Comparison of ENCODE assay signal across 20 cellular contexts in genomic region chr12:121568503-121568902, GRCh38. TPM values are rescaled to one million over a fixed set of nuclear protein-coding genes. Genes with fewer than 3 reads are reported as not detected.
DNase-seq lines count a peak whose midpoint lies in the region; ATAC-seq and TF ChIP-seq lines count a peak whose summit lies in the region.
"Had no signal": no experiment of that assay in that cellular context is flagged by ENCODE, and none has a peak within 500 bp of the region (broad histone marks: within the 10 kb centered on the region; RNA-seq: fewer than 3 reads in every experiment).

No MANE protein-coding gene starts in this region.

- H3K9me3 ChIP-seq in GM23248 (ENCODE audit: low read depth) (no peaks in the 10 kb centered on the region), OCI-LY7 (ENCODE audit: low read length) (no peaks in the 10 kb centered on the region), lower lobe of right lung (no peaks in the 10 kb centered on the region), gastrocnemius medialis (no peaks in the 10 kb centered on the region)
- H3K9me3 ChIP-seq: breast epithelium, upper lobe of left lung had no signal

- WGBS in GM23248 (ENCODE audit: low coverage in 1 of 2, low lambda C conversion rate in 2 of 2, missing lambda C conversion rate in 2 of 2), 2 experiments, result 66 to 68% methylated on average over 7 of the region's 7 CpGs

- no peak overlapping the region for H3K9ac ChIP-seq in GM23248
- H3K9ac ChIP-seq: parathyroid adenoma had no signal

- H4K20me1 ChIP-seq in GM23248 (ENCODE audit: insufficient read depth) (no peaks in the 10 kb centered on the region), OCI-LY7 (ENCODE audit: insufficient read depth, low read length) (no peaks in the 10 kb centered on the region)

- H3K27me3 ChIP-seq in GM23248 (replicated peaks; ENCODE audit: insufficient read depth) (no peaks in the 10 kb centered on the region), lower lobe of right lung (ENCODE audit: low read depth) (no peaks in the 10 kb centered on the region), gastrocnemius medialis (no peaks in the 10 kb centered on the region)
- H3K27me3 ChIP-seq: breast epithelium, foreskin keratinocyte, upper lobe of left lung had no signal

- no peak for TF ChIP-seq POLR2A in gastrocnemius medialis (IDR thresholded peaks at IDR 0.05)

- DNase-seq in GM23248 (no peak), OCI-LY7 (ENCODE audit: low spot score) (peak; percentile 51), lower lobe of right lung (no peak), gastrocnemius medialis (no peak), Calu3 (no peak)
- DNase-seq in stimulated activated CD4-positive, alpha-beta T cell treated with anti-CD3 and anti-CD28 coated beads, Interleukin-4, amount 100 ng/mL, for 4 hours, result no peak
- DNase-seq: activated CD8-positive, alpha-beta memory T cell treated with anti-CD3 and anti-CD28 coated beads, Interleukin-2, amount 50 U/mL, for 48 hours; foreskin keratinocyte; hippocampal formation; NCI-H1417 treated with DMSO at 0.1 percent for 48 hours; NCI-H524 treated with DMSO at 0.1 percent for 48 hours; SHP77; stimulated activated CD4-positive, alpha-beta T cell treated with anti-CD3 and anti-CD28 coated beads, Interleukin-2, amount 100 ng/mL, for 48 hours; upper lobe of left lung had no signal

- no peak overlapping the region for H3K27ac Mint-ChIP-seq in Calu3 (ENCODE audit: unreplicated experiment)
- H3K27ac Mint-ChIP-seq: stimulated activated naive CD8-positive, alpha-beta T cell treated with anti-CD3 and anti-CD28 coated beads, Interleukin-15, Interleukin-2, amounts not matched to agents 100 ng/mL and 50 ng/mL, for 24 hours had no signal

- H3K4me2 ChIP-seq in GM23248 (ENCODE audit: unreplicated experiment) (no peak overlapping the region), OCI-LY7 (ENCODE audit: low read length) (peak overlapping the region; percentile 33)

- no peaks in the 10 kb centered on the region for H3K4me1 Mint-ChIP-seq in Calu3 (ENCODE audit: low read depth, unreplicated experiment)

- H3K4me1 ChIP-seq in GM23248 (ENCODE audit: insufficient read depth) (no peaks in the 10 kb centered on the region), OCI-LY7 (ENCODE audit: insufficient read depth, low read length, poor library complexity, severe bottlenecking) (peaks cover 14% of the 10 kb centered on the region), lower lobe of right lung (peaks cover 22% of the 10 kb centered on the region), gastrocnemius medialis (peaks cover 15 to 27% of the 10 kb centered on the region in 2 donors)
- H3K4me1 ChIP-seq: breast epithelium, foreskin keratinocyte had no signal

- CTCF ChIA-PET in OCI-LY7 (lab: Charles Lee; ENCODE audit: unreplicated experiment) (interaction anchor here (1.2 kb wide), 1 partner anchor 11 kb away, joined by 3 read pairs; no protein-coding TSS in a partner anchor), Calu3 (lab: Charles Lee) (interaction anchor here (0.7 to 1.0 kb wide), 2 partner anchors 15 to 121 kb away, joined by 3 read pairs; no protein-coding TSS in a partner anchor)

- no peaks in the 10 kb centered on the region for H3F3A ChIP-seq in GM23248 (ENCODE audit: insufficient read depth)

- peaks cover 3% of the 10 kb centered on the region for H3K9me3 Mint-ChIP-seq in Calu3 (ENCODE audit: low read depth, unreplicated experiment)
- H3K9me3 Mint-ChIP-seq: stimulated activated naive CD8-positive, alpha-beta T cell treated with anti-CD3 and anti-CD28 coated beads, Interleukin-15, Interleukin-2, amounts not matched to agents 100 ng/mL and 50 ng/mL, for 24 hours had no signal

- H3K36me3 Mint-ChIP-seq in Calu3 (ENCODE audit: insufficient read depth, unreplicated experiment), result no peaks in the 10 kb centered on the region

- no peak overlapping the region for H3K27ac ChIP-seq in GM23248
- H3K27ac ChIP-seq in OCI-LY7 (ENCODE audit: low read depth, low read length, poor library complexity, severe bottlenecking), result no peak overlapping the region
- H3K27ac ChIP-seq in lower lobe of right lung, result peak overlapping the region; percentile 56
- peak overlapping the region; percentile 70 to 73 (median 72) for H3K27ac ChIP-seq in gastrocnemius medialis
- H3K27ac ChIP-seq: foreskin keratinocyte, parathyroid adenoma had no signal

- BruUV-seq in OCI-LY7 (replicated peaks; lab: Mats Ljungman, UMichigan) (no TSS peak), Calu3 (replicated peaks; lab: Mats Ljungman, UMichigan) (no TSS peak)

- intact Hi-C loops in OCI-LY7 (cut with micrococcal nuclease; ENCODE audit: unreplicated experiment) (no loop called here), lower lobe of right lung (cut with DNase I) (no loop called here), gastrocnemius medialis (cut with DNase I; ENCODE audit: low total_unique reads) (no loop called here), Calu3 (cut with micrococcal nuclease; ENCODE audit: unreplicated experiment) (no loop called here)

- in situ Hi-C loops in GM23248 (cut with MboI), result no loop called here
- in situ Hi-C loops in gastrocnemius medialis (cut with MboI; ENCODE audit: low sequenced_read_pairs in 4 of 4), result loop anchor here in 1 of 4 donors (10.0 kb wide), 1 partner anchor 106 kb away; no protein-coding TSS in a partner anchor

- no peak for TF ChIP-seq CTCF in OCI-LY7 (conservative IDR thresholded peaks at IDR 0.05; ENCODE audit: low read length)
- no peak for TF ChIP-seq CTCF in lower lobe of right lung (IDR thresholded peaks at IDR 0.05)
- no peak for TF ChIP-seq CTCF in gastrocnemius medialis (IDR thresholded peaks at IDR 0.05 in 4 of 5, conservative IDR thresholded peaks at IDR 0.05 in 1 of 5)
- TF ChIP-seq CTCF in Calu3 (IDR thresholded peaks at IDR 0.05; ENCODE audit: unreplicated experiment), result no peak

- POLR2A ChIA-PET in OCI-LY7 (lab: Charles Lee), result interaction anchor here (0.5 to 1.3 kb wide), 5 partner anchors 17 to 1245 kb away, joined by 3 to 4 read pairs (median 3); no protein-coding TSS in a partner anchor

- H3K79me2 ChIP-seq in GM23248 (ENCODE audit: insufficient read depth) (no peaks in the 10 kb centered on the region), OCI-LY7 (ENCODE audit: insufficient read depth, low read depth, low read length) (no peaks in the 10 kb centered on the region)
- H3K79me2 ChIP-seq: parathyroid adenoma had no signal

- H3K36me3 ChIP-seq in GM23248 (ENCODE audit: low read depth), result peaks cover 4% of the 10 kb centered on the region; the same call in 1 of the 2 replicates
- 0 out of 2 replicates have a peak, but pooled peaks cover 10% of the 10 kb centered on the region for H3K36me3 ChIP-seq in OCI-LY7 (ENCODE audit: insufficient read depth, low read length)
- peaks cover 6% of the 10 kb centered on the region for H3K36me3 ChIP-seq in lower lobe of right lung
- H3K36me3 ChIP-seq in gastrocnemius medialis, result no peaks in the 10 kb centered on the region
- H3K36me3 ChIP-seq: breast epithelium, upper lobe of left lung had no signal

- ATAC-seq in lower lobe of right lung, result no peak
- ATAC-seq in gastrocnemius medialis, result no peak
- no peak for ATAC-seq in HG02884 (IDR thresholded peaks at IDR 0.05; ENCODE audit: unreplicated experiment)
- no peak for ATAC-seq in GM19324 (IDR thresholded peaks at IDR 0.05; ENCODE audit: low FRiP score, unreplicated experiment)
- ATAC-seq: foreskin keratinocyte had no signal

- H3K4me3 ChIP-seq in GM23248 (no peak overlapping the region), OCI-LY7 (ENCODE audit: low read depth, low read length, poor library complexity, severe bottlenecking) (no peak overlapping the region), lower lobe of right lung (no peak overlapping the region), gastrocnemius medialis (no peak overlapping the region)
- H3K4me3 ChIP-seq: breast epithelium, skin epidermis, upper lobe of left lung had no signal

- H3K4me3 Mint-ChIP-seq in Calu3 (ENCODE audit: low read depth, unreplicated experiment), result no peak overlapping the region
- H3K4me3 Mint-ChIP-seq: stimulated activated naive CD8-positive, alpha-beta T cell treated with anti-CD3 and anti-CD28 coated beads, Interleukin-15, Interleukin-2, amounts not matched to agents 100 ng/mL and 50 ng/mL, for 24 hours had no signal

- H3K27me3 Mint-ChIP-seq in Calu3 (ENCODE audit: unreplicated experiment), result peaks cover 34% of the 10 kb centered on the region
- H3K27me3 Mint-ChIP-seq: stimulated activated naive CD8-positive, alpha-beta T cell treated with anti-CD3 and anti-CD28 coated beads, Interleukin-15, Interleukin-2, amounts not matched to agents 100 ng/mL and 50 ng/mL, for 24 hours had no signal

- no peaks in the 10 kb centered on the region for H3K9me2 ChIP-seq in GM23248 (ENCODE audit: insufficient read depth)
- no peaks in the 10 kb centered on the region for H3K9me2 ChIP-seq in OCI-LY7 (ENCODE audit: insufficient read depth, low read length)

- H2AFZ ChIP-seq in GM23248 (peak overlapping the region; percentile 24; the same call in 1 of the 2 replicates), OCI-LY7 (ENCODE audit: low read length) (peak overlapping the region; percentile 95)
- H2AFZ ChIP-seq: parathyroid adenoma had no signal

RNA-seq across cellular contexts. Expression of gene KDM2B, which starts 12.3 kb away (rescaled TPM):
- 20.1 and 26.3 TPM in 2 replicates for total RNA-seq in GM23248 (2014; rRNA removed; shearing (Covaris generic))
- 8.2 and 10.6 TPM in 2 replicates for polyA plus RNA-seq in GM23248 (2016; fragmentation: Nextera tagmentation; extraction: Ambion mirVana)
- 75.1 and 78.5 TPM in 2 replicates for total RNA-seq in OCI-LY7 (2014; rRNA removed; shearing (Covaris generic))
- total RNA-seq in OCI-LY7 (2022), result 88.0 and 93.6 TPM in 2 replicates
- total RNA-seq in lower lobe of right lung, result 36.8 TPM
- 1 to 10 TPM; 4.8 to 9.4 (median 8.3) TPM for total RNA-seq in gastrocnemius medialis
- total RNA-seq in Calu3 (2022), result 23.8 and 24.7 TPM in 2 replicates

RNA-seq across cellular contexts. Expression of gene ORAI1, which starts 57.8 kb away (rescaled TPM):
- 4.9 and 7.6 TPM in 2 replicates for total RNA-seq in GM23248 (2014; rRNA removed; shearing (Covaris generic))
- polyA plus RNA-seq in GM23248 (2016; fragmentation: Nextera tagmentation; extraction: Ambion mirVana), result 14.2 and 16.1 TPM in 2 replicates
- total RNA-seq in OCI-LY7 (2014; rRNA removed; shearing (Covaris generic)), result 3.3 and 9.5 TPM in 2 replicates
- total RNA-seq in OCI-LY7 (2022), result 19.1 and 20.1 TPM in 2 replicates
- total RNA-seq in lower lobe of right lung, result 39.0 TPM
- 10 to 100 TPM in 3 of 4 donors, 1 to 10 TPM in 1; 9.9 to 29.0 (median 16.4) TPM for total RNA-seq in gastrocnemius medialis
- 33.4 and 35.5 TPM in 2 replicates for total RNA-seq in Calu3 (2022)

Comparison
In these comparisons a context has a peak if more than half of its experiments do, and no peak if none do; other contexts are left out.
1. H3K27ac ChIP-seq: peak in lower lobe of right lung (single experiment) and gastrocnemius medialis (4 of 4); none in GM23248 (single experiment) and OCI-LY7 (single experiment).